Comparison of ENCODE assay signal across 1 cellular context in the genomic region with DNA sequence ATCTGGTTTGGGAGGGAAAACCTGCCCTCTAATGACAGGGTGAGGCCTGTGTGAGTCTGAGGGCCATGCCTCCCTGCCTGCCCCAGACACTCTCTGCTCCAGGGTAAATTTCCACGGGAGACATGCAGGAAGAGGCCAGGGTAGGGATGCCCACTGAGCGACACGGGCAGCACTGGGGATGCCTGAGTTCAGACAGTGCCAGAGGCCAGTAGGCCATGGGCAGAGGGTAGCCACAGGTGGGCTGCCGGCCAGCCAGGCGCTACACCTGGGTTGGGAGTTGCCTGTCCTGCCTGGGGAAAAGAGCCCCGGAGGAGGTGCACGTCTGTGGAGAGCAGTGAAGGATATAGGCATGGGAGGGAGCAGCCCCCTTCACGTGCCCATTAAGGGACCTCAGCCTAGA.
TF ChIP-seq lines count a peak whose summit lies in the region.

No MANE protein-coding gene starts in this region.

TF ChIP-seq in H1, 55 proteins besides CTCF, POLR2A, EP300 and RAD21:
- TF ChIP-seq YY1 (IDR thresholded peaks at IDR 0.05; ENCODE audit: low read depth, low read length) (no peak), CTBP2 (IDR thresholded peaks at IDR 0.05; ENCODE audit: borderline replicate concordance, insufficient read depth, insufficient read length, low read length) (no peak), TAF7 (optimal IDR thresholded peaks at IDR 0.05; ENCODE audit: borderline replicate concordance, low read depth, low read length) (no peak), HDAC2 (IDR thresholded peaks at IDR 0.05; ENCODE audit: borderline replicate concordance in 1 of 2, low read depth in 2 of 2, low read length in 2 of 2) (no peak), MAFK (IDR thresholded peaks at IDR 0.05; ENCODE audit: low read depth, low read length) (no peak), GABPA (IDR thresholded peaks at IDR 0.05; ENCODE audit: borderline replicate concordance, insufficient read depth, low read length) (no peak), EGR1 (IDR thresholded peaks at IDR 0.05; ENCODE audit: borderline replicate concordance, low read depth, low read length) (no peak), SP4 (IDR thresholded peaks at IDR 0.05; ENCODE audit: low read length) (no peak), TEAD4 (IDR thresholded peaks at IDR 0.05; ENCODE audit: low read depth, low read length) (no peak), BRCA1 (IDR thresholded peaks at IDR 0.05; ENCODE audit: low read depth, low read length) (no peak), SAP30 (IDR thresholded peaks at IDR 0.05; ENCODE audit: insufficient read depth, insufficient replicate concordance, low read length) (no peak), POLR2AphosphoS5 (IDR thresholded peaks at IDR 0.05; ENCODE audit: low read depth, low read length) (no peak), RFX5 (IDR thresholded peaks at IDR 0.05; ENCODE audit: borderline replicate concordance, low read depth, low read length) (no peak), RNF2 (IDR thresholded peaks at IDR 0.05; ENCODE audit: borderline replicate concordance, low read depth, low read length, missing control alignments, poor library complexity, severe bottlenecking) (no peak)
- TF ChIP-seq, protein P1, sequence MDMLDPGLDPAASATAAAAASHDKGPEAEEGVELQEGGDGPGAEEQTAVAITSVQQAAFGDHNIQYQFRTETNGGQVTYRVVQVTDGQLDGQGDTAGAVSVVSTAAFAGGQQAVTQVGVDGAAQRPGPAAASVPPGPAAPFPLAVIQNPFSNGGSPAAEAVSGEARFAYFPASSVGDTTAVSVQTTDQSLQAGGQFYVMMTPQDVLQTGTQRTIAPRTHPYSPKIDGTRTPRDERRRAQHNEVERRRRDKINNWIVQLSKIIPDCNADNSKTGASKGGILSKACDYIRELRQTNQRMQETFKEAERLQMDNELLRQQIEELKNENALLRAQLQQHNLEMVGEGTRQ (IDR thresholded peaks at IDR 0.05; ENCODE audit: low read length), result no peak
- TF ChIP-seq, protein P2, sequence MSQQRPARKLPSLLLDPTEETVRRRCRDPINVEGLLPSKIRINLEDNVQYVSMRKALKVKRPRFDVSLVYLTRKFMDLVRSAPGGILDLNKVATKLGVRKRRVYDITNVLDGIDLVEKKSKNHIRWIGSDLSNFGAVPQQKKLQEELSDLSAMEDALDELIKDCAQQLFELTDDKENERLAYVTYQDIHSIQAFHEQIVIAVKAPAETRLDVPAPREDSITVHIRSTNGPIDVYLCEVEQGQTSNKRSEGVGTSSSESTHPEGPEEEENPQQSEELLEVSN (IDR thresholded peaks at IDR 0.05), result no peak
